10 cellular contexts compared by ENCODE assay signal in the genomic region with DNA sequence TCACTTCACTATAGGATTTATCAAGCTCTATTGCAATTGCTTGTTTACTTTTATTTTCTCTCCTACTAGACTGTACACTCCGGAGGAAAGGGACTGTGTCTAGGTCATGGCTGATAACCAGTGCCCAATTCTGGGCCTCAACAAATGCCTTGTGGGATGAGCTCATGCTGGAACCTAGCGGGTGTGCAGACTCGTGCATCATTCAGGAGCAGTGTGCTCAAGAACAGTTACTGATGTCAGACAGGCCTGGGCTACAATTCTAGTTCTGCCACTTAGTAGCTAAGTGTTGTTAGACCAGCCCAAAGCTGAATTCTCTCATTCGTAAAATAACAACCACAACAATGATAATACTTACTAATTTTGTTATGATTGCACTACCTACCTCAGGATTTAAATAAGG.
DNase-seq lines count a peak whose midpoint lies in the region; ATAC-seq, FAIRE-seq and TF ChIP-seq lines count a peak whose summit lies in the region.
"Had no signal": no experiment of that assay in that cellular context is flagged by ENCODE, and none has a peak within 500 bp of the region (broad histone marks: within the 10 kb centered on the region; RNA-seq: fewer than 3 reads in every experiment).

No MANE protein-coding gene starts in this region.

- no peak overlapping the region for H3K4me3 Mint-ChIP-seq in activated CD8-positive, alpha-beta T cell treated with anti-CD3 and anti-CD28 coated beads for 36 hours
- H3K4me3 Mint-ChIP-seq in activated CD8-positive, alpha-beta T cell treated with anti-CD3 and anti-CD28 coated beads, Interleukin-2, amount 10 ng/mL, durations not matched to agents 7 days and 5 days, result no peak overlapping the region

- ATAC-seq in activated CD8-positive, alpha-beta T cell treated with anti-CD3 and anti-CD28 coated beads for 36 hours, result peak; percentile 29
- ATAC-seq in activated CD8-positive, alpha-beta T cell treated with anti-CD3 and anti-CD28 coated beads, Interleukin-2, amount 10 ng/mL, durations not matched to agents 7 days and 5 days, result no peak
- ATAC-seq in SK-N-SH treated with all-trans-retinoic acid at 6 μM for 48 hours, result peak; percentile 28
- ATAC-seq in GM21381 (IDR thresholded peaks at IDR 0.05; ENCODE audit: unreplicated experiment), result no peak

- TF ChIP-seq CTCF in activated CD8-positive, alpha-beta T cell treated with anti-CD3 and anti-CD28 coated beads for 36 hours (IDR thresholded peaks at IDR 0.05), result no peak
- no peak for TF ChIP-seq CTCF in fibroblast of pulmonary artery (IDR thresholded peaks at IDR 0.05; ENCODE audit: low read length, missing control alignments)
- no peak for TF ChIP-seq CTCF in kidney (IDR thresholded peaks at IDR 0.05; ENCODE audit: borderline replicate concordance, extremely low read depth, insufficient read depth)

- H3K9me3 ChIP-seq in kidney (ENCODE audit: control insufficient read depth in 1 of 2, low read length in 2 of 2), result no peaks in the 10 kb centered on the region

- no peaks in the 10 kb centered on the region for H3K36me3 ChIP-seq in kidney (ENCODE audit: control insufficient read depth in 1 of 2, insufficient read depth in 2 of 2, low read length in 2 of 2)

- H3K4me1 Mint-ChIP-seq in activated CD8-positive, alpha-beta T cell treated with anti-CD3 and anti-CD28 coated beads for 36 hours (ENCODE audit: low read depth), result peaks cover 24% of the 10 kb centered on the region
- H3K4me1 Mint-ChIP-seq in activated CD8-positive, alpha-beta T cell treated with anti-CD3 and anti-CD28 coated beads, Interleukin-2, amount 10 ng/mL, durations not matched to agents 7 days and 5 days (ENCODE audit: low read depth), result peaks cover 7% of the 10 kb centered on the region

- CTCF ChIA-PET in activated CD8-positive, alpha-beta T cell treated with anti-CD3 and anti-CD28 coated beads for 36 hours (lab: Charles Lee), result interaction anchor here (0.9 to 1.4 kb wide), 4 partner anchors 14 to 711 kb away, joined by 3 to 6 read pairs (median 4); partner anchors contain the start of gene NUDT15
- CTCF ChIA-PET in activated CD8-positive, alpha-beta T cell treated with anti-CD3 and anti-CD28 coated beads, Interleukin-2, amount 10 ng/mL, durations not matched to agents 7 days and 5 days (lab: Charles Lee), result interaction anchor here (0.9 kb wide), 1 partner anchor 20 kb away, joined by 8 read pairs; no protein-coding TSS in a partner anchor

- no peaks in the 10 kb centered on the region for H3K9me3 Mint-ChIP-seq in activated CD8-positive, alpha-beta T cell treated with anti-CD3 and anti-CD28 coated beads for 36 hours
- no peaks in the 10 kb centered on the region for H3K9me3 Mint-ChIP-seq in activated CD8-positive, alpha-beta T cell treated with anti-CD3 and anti-CD28 coated beads, Interleukin-2, amount 10 ng/mL, durations not matched to agents 7 days and 5 days (ENCODE audit: insufficient read depth)

- H3K4me1 ChIP-seq in kidney (ENCODE audit: control insufficient read depth in 1 of 2, insufficient read depth in 1 of 2, low read depth in 1 of 2, low read length in 2 of 2), result no peaks in the 10 kb centered on the region

- no peak for DNase-seq in activated CD8-positive, alpha-beta T cell treated with anti-CD3 and anti-CD28 coated beads for 36 hours
- no peak for DNase-seq in activated CD8-positive, alpha-beta T cell treated with anti-CD3 and anti-CD28 coated beads, Interleukin-2, amount 10 ng/mL, durations not matched to agents 7 days and 5 days
- DNase-seq in fibroblast of pulmonary artery (ENCODE audit: low read depth) (peak; percentile 66), smooth muscle cell of the brain vasculature (ENCODE audit: low read depth, low spot score) (peak; percentile 63), kidney (no peak)
- DNase-seq in activated naive CD4-positive, alpha-beta T cell treated with Interleukin-2 at 50 U/mL for 16 hours, result no peak
- DNase-seq: DND-41 had no signal

- no peak for FAIRE-seq in kidney (lab: Jason Lieb, UNC)

- no peaks in the 10 kb centered on the region for H3K36me3 Mint-ChIP-seq in activated CD8-positive, alpha-beta T cell treated with anti-CD3 and anti-CD28 coated beads for 36 hours (ENCODE audit: low read depth)
- no peaks in the 10 kb centered on the region for H3K36me3 Mint-ChIP-seq in activated CD8-positive, alpha-beta T cell treated with anti-CD3 and anti-CD28 coated beads, Interleukin-2, amount 10 ng/mL, durations not matched to agents 7 days and 5 days (ENCODE audit: low read depth)

- no peak overlapping the region for H3K9ac ChIP-seq in kidney (ENCODE audit: low read length in 2 of 2)
- H3K9ac ChIP-seq: KMS-11 had no signal

- peaks cover 1% of the 10 kb centered on the region for H3K27me3 Mint-ChIP-seq in activated CD8-positive, alpha-beta T cell treated with anti-CD3 and anti-CD28 coated beads for 36 hours
- no peaks in the 10 kb centered on the region for H3K27me3 Mint-ChIP-seq in activated CD8-positive, alpha-beta T cell treated with anti-CD3 and anti-CD28 coated beads, Interleukin-2, amount 10 ng/mL, durations not matched to agents 7 days and 5 days (ENCODE audit: low read depth)

- no peak overlapping the region for H3K27ac ChIP-seq in kidney (ENCODE audit: low read depth in 2 of 2, low read length in 2 of 2)
- H3K27ac ChIP-seq: KMS-11 had no signal

- POLR2A ChIA-PET in activated CD8-positive, alpha-beta T cell treated with anti-CD3 and anti-CD28 coated beads for 36 hours (lab: Charles Lee), result no interaction called here
- POLR2A ChIA-PET in activated CD8-positive, alpha-beta T cell treated with anti-CD3 and anti-CD28 coated beads, Interleukin-2, amount 10 ng/mL, durations not matched to agents 7 days and 5 days (lab: Charles Lee), result no interaction called here

- peak overlapping the region; percentile 81 for H3K27ac Mint-ChIP-seq in activated CD8-positive, alpha-beta T cell treated with anti-CD3 and anti-CD28 coated beads for 36 hours
- H3K27ac Mint-ChIP-seq in activated CD8-positive, alpha-beta T cell treated with anti-CD3 and anti-CD28 coated beads, Interleukin-2, amount 10 ng/mL, durations not matched to agents 7 days and 5 days, result no peak overlapping the region

- H3K4me3 ChIP-seq in fibroblast of pulmonary artery (replicated peaks; ENCODE audit: low read depth, low read length), result no peak overlapping the region
- no peak overlapping the region for H3K4me3 ChIP-seq in kidney (ENCODE audit: low read length in 2 of 2)

- intact Hi-C loops in activated CD8-positive, alpha-beta T cell treated with anti-CD3 and anti-CD28 coated beads for 36 hours (cut with micrococcal nuclease), result no loop called here
- intact Hi-C loops in kidney (cut with DNase I), result no loop called here

TF ChIP-seq in SK-N-SH treated with all-trans-retinoic acid at 6 μM for 48 hours, 23 proteins besides CTCF, POLR2A, EP300 and RAD21:
- no peak for TF ChIP-seq ZNF8 (CRISPR knock-in tag; IDR thresholded peaks at IDR 0.05)
- TF ChIP-seq SNAI2 (CRISPR knock-in tag; IDR thresholded peaks at IDR 0.05), result no peak
- TF ChIP-seq ESRRG (CRISPR knock-in tag; IDR thresholded peaks at IDR 0.05), result no peak
- TF ChIP-seq BACH2 (CRISPR knock-in tag; IDR thresholded peaks at IDR 0.05; ENCODE audit: borderline replicate concordance), result no peak
- no peak for TF ChIP-seq ZNF565 (CRISPR knock-in tag; conservative IDR thresholded peaks at IDR 0.05; ENCODE audit: low read depth)
- no peak for TF ChIP-seq CSDC2 (CRISPR knock-in tag; IDR thresholded peaks at IDR 0.05)
- TF ChIP-seq ZNF70 (CRISPR knock-in tag; IDR thresholded peaks at IDR 0.05), result no peak
- TF ChIP-seq TOX (CRISPR knock-in tag; IDR thresholded peaks at IDR 0.05; ENCODE audit: borderline replicate concordance), result no peak
- TF ChIP-seq, protein P1, sequence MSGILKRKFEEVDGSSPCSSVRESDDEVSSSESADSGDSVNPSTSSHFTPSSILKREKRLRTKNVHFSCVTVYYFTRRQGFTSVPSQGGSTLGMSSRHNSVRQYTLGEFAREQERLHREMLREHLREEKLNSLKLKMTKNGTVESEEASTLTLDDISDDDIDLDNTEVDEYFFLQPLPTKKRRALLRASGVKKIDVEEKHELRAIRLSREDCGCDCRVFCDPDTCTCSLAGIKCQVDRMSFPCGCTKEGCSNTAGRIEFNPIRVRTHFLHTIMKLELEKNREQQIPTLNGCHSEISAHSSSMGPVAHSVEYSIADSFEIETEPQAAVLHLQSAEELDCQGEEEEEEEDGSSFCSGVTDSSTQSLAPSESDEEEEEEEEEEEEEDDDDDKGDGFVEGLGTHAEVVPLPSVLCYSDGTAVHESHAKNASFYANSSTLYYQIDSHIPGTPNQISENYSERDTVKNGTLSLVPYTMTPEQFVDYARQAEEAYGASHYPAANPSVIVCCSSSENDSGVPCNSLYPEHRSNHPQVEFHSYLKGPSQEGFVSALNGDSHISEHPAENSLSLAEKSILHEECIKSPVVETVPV (CRISPR knock-in tag; IDR thresholded peaks at IDR 0.05), result no peak
TF ChIP-seq in SK-N-SH treated with all-trans-retinoic acid at 6 μM for 48 hours: peak in this region for 0.

Comparison
In these comparisons a context has a peak if more than half of its experiments do, and no peak if none do; other contexts are left out.
1. ATAC-seq: peak in activated CD8-positive, alpha-beta T cell treated with anti-CD3 and anti-CD28 coated beads for 36 hours (single experiment) and SK-N-SH treated with all-trans-retinoic acid at 6 μM for 48 hours (single experiment); none in activated CD8-positive, alpha-beta T cell treated with anti-CD3 and anti-CD28 coated beads, Interleukin-2, amount 10 ng/mL, durations not matched to agents 7 days and 5 days (single experiment) and GM21381 (single experiment).
2. DNase-seq: peak in fibroblast of pulmonary artery (single experiment) and smooth muscle cell of the brain vasculature (single experiment); none in activated CD8-positive, alpha-beta T cell treated with anti-CD3 and anti-CD28 coated beads for 36 hours (single experiment), activated CD8-positive, alpha-beta T cell treated with anti-CD3 and anti-CD28 coated beads, Interleukin-2, amount 10 ng/mL, durations not matched to agents 7 days and 5 days (single experiment), kidney (single experiment) and activated naive CD4-positive, alpha-beta T cell treated with Interleukin-2 at 50 U/mL for 16 hours (single experiment).